Comparison of ENCODE assay signal across 16 cellular contexts in the genomic region with DNA sequence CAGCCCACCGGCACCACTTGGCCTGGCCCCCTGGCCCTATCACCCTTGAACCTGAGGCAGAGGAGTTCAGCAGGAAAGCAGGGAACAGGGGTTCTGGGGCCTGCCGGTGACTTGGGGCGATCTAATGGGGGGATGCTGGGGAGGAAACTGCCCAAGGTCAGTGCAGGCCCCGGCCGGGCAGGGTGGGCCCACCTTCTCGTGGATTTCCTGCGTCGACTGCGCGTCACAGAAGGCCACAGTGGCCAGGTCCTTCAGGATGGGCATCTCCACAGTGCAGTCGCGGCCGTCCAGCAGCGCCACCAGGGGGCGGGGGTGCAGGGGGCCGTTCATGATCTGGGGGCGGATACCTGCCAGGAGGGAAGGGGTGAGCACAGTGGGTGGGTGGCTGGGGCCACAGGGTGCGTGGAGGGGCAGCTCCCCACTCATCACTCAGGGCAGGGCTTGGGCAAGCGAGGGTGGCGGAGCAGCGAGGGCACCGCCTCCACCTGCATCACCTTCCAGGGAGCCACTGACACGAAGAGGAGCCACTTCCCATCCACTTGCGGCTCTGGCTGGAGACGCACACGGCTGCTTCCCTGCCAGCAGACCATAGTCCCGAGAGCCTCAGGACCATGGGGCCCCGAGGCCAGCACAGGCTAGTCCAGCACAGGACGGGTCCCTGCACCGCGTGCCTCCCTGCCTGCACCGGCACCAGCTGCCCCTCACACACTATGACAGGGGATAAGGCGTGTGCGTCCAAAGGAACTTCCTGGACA.
DNase-seq lines count a peak whose midpoint lies in the region; ATAC-seq and TF ChIP-seq lines count a peak whose summit lies in the region.
"Had no signal": no experiment of that assay in that cellular context is flagged by ENCODE, and none has a peak within 500 bp of the region (broad histone marks: within the 10 kb centered on the region; RNA-seq: fewer than 3 reads in every experiment).

No MANE protein-coding gene starts in this region.

- peaks cover 10% of the 10 kb centered on the region for H3F3A ChIP-seq in neural progenitor cell (ENCODE audit: low read depth)

- H3K79me2 ChIP-seq in neural progenitor cell (ENCODE audit: low read depth): peaks cover 57% of the 10 kb centered on the region

- no peak overlapping the region for H3K27ac Mint-ChIP-seq in stimulated activated naive CD8-positive, alpha-beta T cell treated with anti-CD3 and anti-CD28 coated beads, Interleukin-15, amount 100 ng/mL, for 72 hours
- peak overlapping the region; percentile 60 for H3K27ac Mint-ChIP-seq in neural progenitor cell
- H3K27ac Mint-ChIP-seq: stimulated activated effector memory CD8-positive, alpha-beta T cell treated with anti-CD3 and anti-CD28 coated beads, Interleukin-12 subunit alpha, Interleukin-12 subunit beta, amount 100 ng/mL, for 72 hours had no signal

- H3K4me2 ChIP-seq in neural progenitor cell: no peak overlapping the region

- peaks cover 10% of the 10 kb centered on the region for H3K36me3 Mint-ChIP-seq in neural progenitor cell
- H3K36me3 Mint-ChIP-seq: stimulated activated effector memory CD8-positive, alpha-beta T cell treated with anti-CD3 and anti-CD28 coated beads, Interleukin-12 subunit alpha, Interleukin-12 subunit beta, amount 100 ng/mL, for 72 hours had no signal

- no peak overlapping the region for H3K9ac ChIP-seq in neural progenitor cell

- H3K9me3 ChIP-seq in adrenal gland (replicated peaks in 1 of 3): no peaks in the 10 kb centered on the region
- no peaks in the 10 kb centered on the region for H3K9me3 ChIP-seq in neural progenitor cell (ENCODE audit: low read depth)
- H3K9me3 ChIP-seq: gastroesophageal sphincter had no signal

- peaks cover 7% of the 10 kb centered on the region for H3K27me3 Mint-ChIP-seq in stimulated activated naive CD8-positive, alpha-beta T cell treated with anti-CD3 and anti-CD28 coated beads, Interleukin-15, amount 100 ng/mL, for 72 hours
- no peaks in the 10 kb centered on the region for H3K27me3 Mint-ChIP-seq in neural progenitor cell (ENCODE audit: insufficient read depth, low read depth)

- peaks cover 0 to 17% of the 10 kb centered on the region in 2 donors for H3K36me3 ChIP-seq in adrenal gland (replicated peaks in 1 of 2)
- H3K36me3 ChIP-seq in neural progenitor cell: no peaks in the 10 kb centered on the region

- H2AFZ ChIP-seq in neural progenitor cell (replicated peaks): no peak overlapping the region

- H3K4me3 ChIP-seq in adrenal gland (no peak overlapping the region), neural progenitor cell (no peak overlapping the region)
- H3K4me3 ChIP-seq: gastroesophageal sphincter had no signal

- intact Hi-C loops in adrenal gland (cut with DNase I): no loop called here

- H3K4me3 Mint-ChIP-seq in stimulated activated naive CD8-positive, alpha-beta T cell treated with anti-CD3 and anti-CD28 coated beads, Interleukin-15, amount 100 ng/mL, for 72 hours: no peak overlapping the region
- H3K4me3 Mint-ChIP-seq in neural progenitor cell: no peak overlapping the region
- H3K4me3 Mint-ChIP-seq: stimulated activated effector memory CD8-positive, alpha-beta T cell treated with anti-CD3 and anti-CD28 coated beads, Interleukin-12 subunit alpha, Interleukin-12 subunit beta, amount 100 ng/mL, for 72 hours had no signal

- 77 to 87% (median 85%) methylated on average over 11 to 34 of the region's 34 CpGs for WGBS in adrenal gland, 4 donors

- TF ChIP-seq CTCF in adrenal gland (IDR thresholded peaks at IDR 0.05) (no peak), neural progenitor cell (IDR thresholded peaks at IDR 0.05) (no peak)

- no peaks in the 10 kb centered on the region for H3K9me3 Mint-ChIP-seq in stimulated activated naive CD8-positive, alpha-beta T cell treated with anti-CD3 and anti-CD28 coated beads, Interleukin-15, amount 100 ng/mL, for 72 hours
- H3K9me3 Mint-ChIP-seq in neural progenitor cell: no peaks in the 10 kb centered on the region
- H3K9me3 Mint-ChIP-seq: stimulated activated effector memory CD8-positive, alpha-beta T cell treated with anti-CD3 and anti-CD28 coated beads, Interleukin-12 subunit alpha, Interleukin-12 subunit beta, amount 100 ng/mL, for 72 hours had no signal

- peak; percentile 17 for ATAC-seq in stimulated activated naive CD8-positive, alpha-beta T cell treated with anti-CD3 and anti-CD28 coated beads, Interleukin-15, amount 100 ng/mL, for 72 hours
- no peak for ATAC-seq in stimulated activated naive CD8-positive, alpha-beta T cell treated with anti-CD3 and anti-CD28 coated beads, Interleukin-15, Interleukin-2, amounts not matched to agents 100 U/mL and 50 U/mL, for 24 hours
- no peak for ATAC-seq in GM18907 (IDR thresholded peaks at IDR 0.05; ENCODE audit: unreplicated experiment)
- ATAC-seq in left lobe of liver: no peak
- ATAC-seq: gastroesophageal sphincter; stimulated activated effector memory CD8-positive, alpha-beta T cell treated with anti-CD3 and anti-CD28 coated beads, Interleukin-12 subunit alpha, Interleukin-12 subunit beta, amount 100 ng/mL, for 72 hours had no signal

- H3K27ac ChIP-seq in adrenal gland: peak overlapping the region in 2 of 5 donors; percentile 91 to 92
- no peak overlapping the region for H3K27ac ChIP-seq in neural progenitor cell
- H3K27ac ChIP-seq: gastroesophageal sphincter had no signal

- DNase-seq in stimulated activated naive CD8-positive, alpha-beta T cell treated with anti-CD3 and anti-CD28 coated beads, Interleukin-15, amount 100 ng/mL, for 72 hours: peak in 1 of 2 donors; percentile 7
- no peak for DNase-seq in stimulated activated naive CD8-positive, alpha-beta T cell treated with anti-CD3 and anti-CD28 coated beads, Interleukin-15, Interleukin-2, amounts not matched to agents 100 U/mL and 50 U/mL, for 24 hours
- DNase-seq in adrenal gland (peak; percentile 2 to 57 (median 20)), neural progenitor cell (ENCODE audit: low spot score) (no peak), SKM-1 treated with dmso at 0.1 percent for 144 hours (lab: John Stamatoyannopoulos, UW; ENCODE audit: unreplicated experiment) (no peak), left lobe of liver (ENCODE audit: low spot score) (no peak), H4 (ENCODE audit: low spot score) (no peak)
- DNase-seq: anterior cingulate cortex; C1 segment of cervical spinal cord; kidney glomerular epithelial cell; NCI-H2227 treated with DMSO at 0.1 percent for 48 hours; stimulated activated CD4-positive, alpha-beta T cell treated with anti-CD3 and anti-CD28 coated beads, Interleukin-2, amount 100 ng/mL, for 24 hours; T-helper 2 cell had no signal

- TF ChIP-seq POLR2A in adrenal gland (IDR thresholded peaks at IDR 0.05): no peak

- H3K4me1 ChIP-seq in adrenal gland (replicated peaks in 1 of 2): peaks cover 55 to 73% of the 10 kb centered on the region in 2 donors
- H3K4me1 ChIP-seq in neural progenitor cell: peaks cover 24% of the 10 kb centered on the region

- H3K27me3 ChIP-seq in adrenal gland (no peaks in the 10 kb centered on the region), neural progenitor cell (no peaks in the 10 kb centered on the region)
- H3K27me3 ChIP-seq: gastroesophageal sphincter had no signal

- peaks cover 9% of the 10 kb centered on the region for H3K4me1 Mint-ChIP-seq in stimulated activated naive CD8-positive, alpha-beta T cell treated with anti-CD3 and anti-CD28 coated beads, Interleukin-15, amount 100 ng/mL, for 72 hours
- peaks cover 37% of the 10 kb centered on the region for H3K4me1 Mint-ChIP-seq in neural progenitor cell
- H3K4me1 Mint-ChIP-seq: stimulated activated effector memory CD8-positive, alpha-beta T cell treated with anti-CD3 and anti-CD28 coated beads, Interleukin-12 subunit alpha, Interleukin-12 subunit beta, amount 100 ng/mL, for 72 hours had no signal

- H4K20me1 ChIP-seq in neural progenitor cell (ENCODE audit: low read depth): peaks cover 84% of the 10 kb centered on the region

Comparison
In these comparisons a context has a peak if more than half of its experiments do, and no peak if none do; other contexts are left out.
1. DNase-seq: peak in adrenal gland (7 of 7); none in stimulated activated naive CD8-positive, alpha-beta T cell treated with anti-CD3 and anti-CD28 coated beads, Interleukin-15, Interleukin-2, amounts not matched to agents 100 U/mL and 50 U/mL, for 24 hours (single experiment), neural progenitor cell (single experiment), SKM-1 treated with dmso at 0.1 percent for 144 hours (single experiment), left lobe of liver (single experiment) and H4 (single experiment).